In the genomic region with DNA sequence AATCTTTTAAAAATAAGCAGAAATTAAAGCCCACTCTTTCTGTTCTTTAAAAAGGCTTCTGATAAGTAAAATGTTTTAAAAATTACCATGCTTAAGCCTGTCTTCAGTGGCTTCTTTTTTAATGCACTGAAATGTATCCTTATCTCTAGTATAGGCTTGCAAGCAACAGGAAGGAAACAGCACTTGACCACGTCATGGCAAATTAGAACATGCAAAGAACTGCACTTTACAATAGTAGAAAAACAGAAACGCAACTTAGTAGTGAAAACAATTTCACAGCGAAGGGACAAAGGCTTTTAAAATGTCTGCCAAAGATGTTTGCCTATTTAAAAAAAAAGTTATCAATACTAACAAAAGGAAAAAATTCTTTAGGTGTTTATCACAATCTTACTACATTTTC, we compare ENCODE assay signal across 7 cellular contexts. TPM values are rescaled to one million over a fixed set of nuclear protein-coding genes. Genes with fewer than 3 reads are reported as not detected.
A peak's percentile ranks its signal among the peaks of the same experiment; 100 is the strongest.
DNase-seq lines count a peak whose midpoint lies in the region; ATAC-seq, FAIRE-seq and TF ChIP-seq lines count a peak whose summit lies in the region.

No MANE protein-coding gene starts in this region.

- WGBS in K562 (ENCODE audit: insufficient coverage, low coverage, missing lambda C conversion rate), result 0% methylated on average over 3 of the region's 3 CpGs

- H3K27me3 ChIP-seq in K562 (ENCODE audit: control insufficient read depth in 2 of 2, insufficient read depth in 2 of 2, low read length in 2 of 2), result no peaks in the 10 kb centered on the region

- peak overlapping the region; percentile 28; the same call in 1 of the 2 replicates for H3K4me2 ChIP-seq in K562 (ENCODE audit: insufficient read depth, low read length)

- H3K4me3 ChIP-seq in K562, result no peak overlapping the region

- H3K9ac ChIP-seq in K562 (ENCODE audit: insufficient read depth in 1 of 2, low read depth in 2 of 2, low read length in 2 of 2), result peak overlapping the region in 1 of 2 experiments; percentile 73; a peak in 2 of 4 replicates

- peak overlapping the region; percentile 82; the same call in 2 of the 3 replicates for H3K27ac ChIP-seq in K562 (ENCODE audit: extremely low read depth, low read depth, low read length)
- peak overlapping the region; percentile 57 for H3K27ac ChIP-seq in temporal lobe (ENCODE audit: low read depth, low read length)

- TF ChIP-seq CTCF in K562 (IDR thresholded peaks at IDR 0.05 in 2 of 3, conservative IDR thresholded peaks at IDR 0.05 in 1 of 3; ENCODE audit: insufficient read depth in 2 of 3, low read depth in 1 of 3, low read length in 3 of 3), result no peak

- H3K79me2 ChIP-seq in K562 (ENCODE audit: control insufficient read depth, insufficient read depth, low read length), result peaks cover 98% of the 10 kb centered on the region

- no peaks in the 10 kb centered on the region for H3K9me1 ChIP-seq in K562 (ENCODE audit: control insufficient read depth, insufficient read depth, low read length)

- H3K4me1 ChIP-seq in K562 (replicated peaks in 1 of 2; ENCODE audit: control insufficient read depth in 2 of 2, insufficient read depth in 2 of 2, low read length in 2 of 2), result peaks cover 0 to 24% of the 10 kb centered on the region in 2 experiments; a peak in 1 of 5 replicates

- no TSS peak for BruUV-seq in K562 (replicated peaks; lab: Mats Ljungman, UMichigan)

- H2AFZ ChIP-seq in K562 (ENCODE audit: low read depth, low read length), result no peak overlapping the region

- no peaks in the 10 kb centered on the region for H4K20me1 ChIP-seq in K562 (replicated peaks; ENCODE audit: control insufficient read depth, insufficient read depth, low read length)

- FAIRE-seq in K562 (lab: Jason Lieb, UNC), result peak; percentile 84

- TF ChIP-seq RAD21 in K562 (CRISPR knock-in tag; conservative IDR thresholded peaks at IDR 0.05 in 1 of 2, IDR thresholded peaks at IDR 0.05 in 1 of 2), result no peak

- peaks cover 15% of the 10 kb centered on the region for H3K36me3 ChIP-seq in K562 (ENCODE audit: control insufficient read depth, insufficient read depth, low read length)

- in situ Hi-C loops in K562 (cut with MboI), result no loop called here

- no peaks in the 10 kb centered on the region for H3K9me3 ChIP-seq in K562 (replicated peaks; ENCODE audit: control insufficient read depth, insufficient read depth, low read depth, low read length)

- DNase-seq in RPMI7951 (ENCODE audit: low read depth), result peak; percentile 65
- DNase-seq in K562 (ENCODE audit: extremely low read depth in 1 of 4, low spot score in 3 of 4), result peak in 2 of 4 experiments; percentile 53 to 74
- DNase-seq in lung microvascular endothelial cell (ENCODE audit: low read depth in 2 of 2), result peak; percentile 96 to 98
- DNase-seq in AG20443 (ENCODE audit: low spot score), result no peak

- TF ChIP-seq POLR2A in K562 (conservative IDR thresholded peaks at IDR 0.05), result no peak

- intact Hi-C loops in K562 (cut with micrococcal nuclease), result loop anchor here (1.0 kb wide), 1 partner anchor 23 kb away; no protein-coding TSS in a partner anchor

- ATAC-seq in GM18873 (IDR thresholded peaks at IDR 0.05; ENCODE audit: low FRiP score, unreplicated experiment) (peak; percentile 56), HG02852 (IDR thresholded peaks at IDR 0.05; ENCODE audit: unreplicated experiment) (peak; percentile 68), K562 (peak; percentile 66)

- POLR2A ChIA-PET in K562 (lab: Yijun Ruan, JAX), result interaction anchor here (1.2 kb wide), 1 partner anchor 78 kb away, joined by 3 read pairs; the partner anchor contains the start of gene WBP4

- TF ChIP-seq EP300 in K562 (IDR thresholded peaks at IDR 0.05; ENCODE audit: low read length), result peak; percentile 68; the same call in 1 of the 2 replicates

- CTCF ChIA-PET in K562 (lab: Yijun Ruan, JAX; ENCODE audit: low intra/inter-chr PET ratio), result no interaction called here

TF ChIP-seq in K562, 482 proteins besides CTCF, POLR2A, EP300 and RAD21 (continues in another document):
- peak; percentile 14 to 42; a peak in 1 of 4 replicates for TF ChIP-seq MNT (conservative IDR thresholded peaks at IDR 0.05)
- TF ChIP-seq, protein P1, sequence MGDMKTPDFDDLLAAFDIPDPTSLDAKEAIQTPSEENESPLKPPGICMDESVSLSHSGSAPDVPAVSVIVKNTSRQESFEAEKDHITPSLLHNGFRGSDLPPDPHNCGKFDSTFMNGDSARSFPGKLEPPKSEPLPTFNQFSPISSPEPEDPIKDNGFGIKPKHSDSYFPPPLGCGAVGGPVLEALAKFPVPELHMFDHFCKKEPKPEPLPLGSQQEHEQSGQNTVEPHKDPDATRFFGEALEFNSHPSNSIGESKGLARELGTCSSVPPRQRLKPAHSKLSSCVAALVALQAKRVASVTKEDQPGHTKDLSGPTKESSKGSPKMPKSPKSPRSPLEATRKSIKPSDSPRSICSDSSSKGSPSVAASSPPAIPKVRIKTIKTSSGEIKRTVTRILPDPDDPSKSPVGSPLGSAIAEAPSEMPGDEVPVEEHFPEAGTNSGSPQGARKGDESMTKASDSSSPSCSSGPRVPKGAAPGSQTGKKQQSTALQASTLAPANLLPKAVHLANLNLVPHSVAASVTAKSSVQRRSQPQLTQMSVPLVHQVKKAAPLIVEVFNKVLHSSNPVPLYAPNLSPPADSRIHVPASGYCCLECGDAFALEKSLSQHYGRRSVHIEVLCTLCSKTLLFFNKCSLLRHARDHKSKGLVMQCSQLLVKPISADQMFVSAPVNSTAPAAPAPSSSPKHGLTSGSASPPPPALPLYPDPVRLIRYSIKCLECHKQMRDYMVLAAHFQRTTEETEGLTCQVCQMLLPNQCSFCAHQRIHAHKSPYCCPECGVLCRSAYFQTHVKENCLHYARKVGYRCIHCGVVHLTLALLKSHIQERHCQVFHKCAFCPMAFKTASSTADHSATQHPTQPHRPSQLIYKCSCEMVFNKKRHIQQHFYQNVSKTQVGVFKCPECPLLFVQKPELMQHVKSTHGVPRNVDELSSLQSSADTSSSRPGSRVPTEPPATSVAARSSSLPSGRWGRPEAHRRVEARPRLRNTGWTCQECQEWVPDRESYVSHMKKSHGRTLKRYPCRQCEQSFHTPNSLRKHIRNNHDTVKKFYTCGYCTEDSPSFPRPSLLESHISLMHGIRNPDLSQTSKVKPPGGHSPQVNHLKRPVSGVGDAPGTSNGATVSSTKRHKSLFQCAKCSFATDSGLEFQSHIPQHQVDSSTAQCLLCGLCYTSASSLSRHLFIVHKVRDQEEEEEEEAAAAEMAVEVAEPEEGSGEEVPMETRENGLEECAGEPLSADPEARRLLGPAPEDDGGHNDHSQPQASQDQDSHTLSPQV (IDR thresholded peaks at IDR 0.05), result 0 out of 2 replicates have a peak, but pooled peaks have one; percentile 23
- peak; percentile 18; the same call in 1 of the 2 replicates for TF ChIP-seq JUN (IDR thresholded peaks at IDR 0.05; ENCODE audit: borderline replicate concordance, low read depth, low read length)
- TF ChIP-seq JUN (CRISPR knock-in tag; IDR thresholded peaks at IDR 0.05; ENCODE audit: borderline replicate concordance), result no peak

RNA-seq across cellular contexts. Expression of gene ELF1, which starts 36.3 kb away (rescaled TPM):
- 19.4 and 21.5 TPM in 2 replicates for total RNA-seq in RPMI7951 (2014; rRNA removed; shearing (Covaris generic))
- 23.9 and 37.6 TPM in 2 replicates for total RNA-seq in K562 (2011; cell fraction: chromatin; rRNA removed; ENCODE audit: low replicate concordance)
- total RNA-seq in K562 (2011; cell fraction: nucleolus; rRNA removed), result 21.8 and 23.3 TPM in 2 replicates
- total RNA-seq in K562 (2011; cell fraction: nucleoplasm; rRNA removed), result 22.6 and 28.2 TPM in 2 replicates
- total RNA-seq in K562 (2014; rRNA removed) (25.3 and 27.6 TPM in 2 replicates), K562 (2014; rRNA removed; fragmentation: Illumina TruSeq; extraction: Trizol) (33.4 and 42.4 TPM in 2 replicates), K562 (2015; rRNA removed; fragmentation: Illumina TruSeq; extraction: Trizol) (27.6 and 30.4 TPM in 2 replicates), K562 (2021) (37.5 and 46.6 TPM in 2 replicates), lung microvascular endothelial cell (61.9 and 80.8 TPM in 2 replicates), temporal lobe (9.3 TPM)
- polyA plus RNA-seq in K562 (2011; rRNA removed) (35.2 and 35.5 TPM in 2 replicates), K562 (2014; fragmentation: Illumina TruSeq; extraction: Trizol) (51.2 and 54.4 TPM in 2 replicates), K562 (2014; fragmentation: Nextera tagmentation; extraction: Ambion mirVana) (10 to 100 TPM; 30.4 to 36.8 TPM), K562 (2014; rRNA removed) (24.7 and 27.6 TPM in 2 replicates)
- 21.9 and 24.0 TPM in 2 replicates for polyA plus RNA-seq in K562 (2011; cell fraction: cytosol; rRNA removed)
- 18.7 and 20.7 TPM in 2 replicates for polyA plus RNA-seq in K562 (2011; cell fraction: nucleus; rRNA removed)
- 32.5 and 37.9 TPM in 2 replicates for polyA plus RNA-seq in K562 (2012)
- 52.2 and 62.7 TPM in 2 replicates for polyA minus RNA-seq in K562 (2011; rRNA and poly(A)+ RNA removed)
- 18.8 and 29.8 TPM in 2 replicates for polyA minus RNA-seq in K562 (2011; cell fraction: cytosol; rRNA and poly(A)+ RNA removed)
- polyA minus RNA-seq in K562 (2011; cell fraction: nucleus; rRNA and poly(A)+ RNA removed), result 23.0 and 28.3 TPM in 2 replicates
